Comparison of ENCODE assay signal across 1 cellular context in the genomic region with DNA sequence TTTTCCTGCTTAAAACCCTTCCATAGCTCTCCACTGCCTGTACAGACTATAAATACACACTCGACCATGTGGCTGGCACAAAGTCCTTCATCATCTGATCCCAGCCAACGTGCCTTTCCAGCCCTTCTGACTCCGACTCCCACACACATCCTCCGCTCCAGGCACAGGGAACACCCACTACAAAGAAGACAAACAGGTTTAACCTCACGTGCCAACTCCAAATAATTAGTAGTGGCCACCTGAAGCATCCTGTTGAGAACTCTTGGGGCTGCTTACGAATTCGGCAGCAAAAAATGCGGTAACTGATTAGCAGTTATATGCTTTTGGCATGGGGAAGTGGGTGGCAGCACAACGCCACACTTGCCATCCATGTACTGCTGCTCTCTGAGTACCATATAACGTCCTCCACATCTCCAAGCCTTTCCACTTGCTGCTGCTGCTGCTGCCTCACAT.
TF ChIP-seq lines count a peak whose summit lies in the region.

No MANE protein-coding gene starts in this region.

TF ChIP-seq in H1, 55 proteins besides CTCF, POLR2A, EP300 and RAD21 (continued from another document):
- no peak for TF ChIP-seq TCF12 (IDR thresholded peaks at IDR 0.05; ENCODE audit: low read depth, low read length)
- TF ChIP-seq SP1 (IDR thresholded peaks at IDR 0.05; ENCODE audit: low read depth, low read length), result no peak
- TF ChIP-seq RNF2 (IDR thresholded peaks at IDR 0.05; ENCODE audit: borderline replicate concordance, low read depth, low read length, missing control alignments, poor library complexity, severe bottlenecking), result no peak
- TF ChIP-seq, protein P1, sequence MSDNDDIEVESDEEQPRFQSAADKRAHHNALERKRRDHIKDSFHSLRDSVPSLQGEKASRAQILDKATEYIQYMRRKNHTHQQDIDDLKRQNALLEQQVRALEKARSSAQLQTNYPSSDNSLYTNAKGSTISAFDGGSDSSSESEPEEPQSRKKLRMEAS (IDR thresholded peaks at IDR 0.05), result 0 out of 2 replicates have a peak, but pooled peaks have one; percentile 15
- TF ChIP-seq ASH2L (IDR thresholded peaks at IDR 0.05; ENCODE audit: low read length), result no peak
- TF ChIP-seq EZH2 (IDR thresholded peaks at IDR 0.05; ENCODE audit: low read depth, low read length, severe bottlenecking), result no peak
- TF ChIP-seq PHF8 (conservative IDR thresholded peaks at IDR 0.05; ENCODE audit: low read depth, low read length), result no peak
